Comparison of ENCODE assay signal across 14 cellular contexts in the genomic region with DNA sequence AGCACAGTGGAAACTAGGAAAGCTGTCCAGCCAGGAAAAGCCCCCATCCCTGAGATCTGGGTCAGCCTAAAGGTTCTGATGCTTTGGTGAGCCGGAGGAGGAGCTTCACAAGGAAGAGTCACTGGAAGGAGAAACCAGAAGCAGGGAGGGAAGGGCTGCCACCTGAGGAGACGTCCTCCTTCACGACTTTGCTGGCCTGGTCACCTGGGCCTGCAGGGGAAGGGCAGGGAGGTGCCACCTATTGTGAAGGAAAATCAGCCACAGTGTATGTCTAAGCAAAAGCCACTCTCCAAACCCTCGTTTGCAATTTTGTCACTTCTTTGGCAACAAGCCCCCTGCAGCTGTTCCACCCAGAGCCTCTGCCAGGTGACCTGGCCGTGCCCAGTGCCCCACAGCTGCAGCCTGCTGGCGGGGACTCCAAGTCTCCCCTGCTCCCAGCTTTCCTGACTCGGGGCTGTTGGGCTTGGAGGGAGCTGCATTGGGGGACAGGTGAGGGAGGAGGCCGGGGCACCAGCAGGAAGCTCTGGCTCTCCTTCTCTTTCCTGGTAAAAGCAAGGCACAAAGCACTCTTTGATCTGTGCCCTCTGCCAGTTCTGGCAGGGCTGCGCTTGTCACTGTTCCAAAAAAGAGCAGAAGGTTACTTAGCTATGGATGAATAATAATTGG.
DNase-seq lines count a peak whose midpoint lies in the region; ATAC-seq and TF ChIP-seq lines count a peak whose summit lies in the region.
"Had no signal": no experiment of that assay in that cellular context is flagged by ENCODE, and none has a peak within 500 bp of the region (broad histone marks: within the 10 kb centered on the region; RNA-seq: fewer than 3 reads in every experiment).

No MANE protein-coding gene starts in this region.

- H3K4me3 Mint-ChIP-seq in activated naive CD4-positive, alpha-beta T cell treated with anti-CD3 and anti-CD28 coated beads, Interleukin-2, amount 10 ng/mL, durations not matched to agents 7 days and 5 days, result no peak overlapping the region

- no peak for TF ChIP-seq POLR2A in suprapubic skin (IDR thresholded peaks at IDR 0.05)

- H3K27ac Mint-ChIP-seq in activated naive CD4-positive, alpha-beta T cell treated with anti-CD3 and anti-CD28 coated beads, Interleukin-2, amount 10 ng/mL, durations not matched to agents 7 days and 5 days, result no peak overlapping the region
- H3K27ac Mint-ChIP-seq: activated T-helper 2 cell treated with anti-CD3 and anti-CD28 coated beads, Interferon-gamma antibody, Interleukin-2, Interleukin-4, amounts not matched to agents 10 μg/mL and 5 μg/mL and 100 μg/mL, durations not matched to agents 14 hours and 24 hours and 36 hours had no signal

- H3K9me3 ChIP-seq in suprapubic skin, result no peaks in the 10 kb centered on the region
- H3K9me3 ChIP-seq: Peyer's patch had no signal

- 22% methylated on average over 9 of the region's 9 CpGs for WGBS in suprapubic skin

- H3K4me3 ChIP-seq in suprapubic skin, result no peak overlapping the region
- H3K4me3 ChIP-seq: lung, Peyer's patch had no signal

- TF ChIP-seq CTCF in suprapubic skin (IDR thresholded peaks at IDR 0.05), result no peak

- H3K36me3 Mint-ChIP-seq in activated naive CD4-positive, alpha-beta T cell treated with anti-CD3 and anti-CD28 coated beads, Interleukin-2, amount 10 ng/mL, durations not matched to agents 7 days and 5 days, result peaks cover 6% of the 10 kb centered on the region

- H3K27me3 Mint-ChIP-seq in activated naive CD4-positive, alpha-beta T cell treated with anti-CD3 and anti-CD28 coated beads, Interleukin-2, amount 10 ng/mL, durations not matched to agents 7 days and 5 days, result peaks cover 47% of the 10 kb centered on the region

- CTCF ChIA-PET in activated naive CD4-positive, alpha-beta T cell treated with anti-CD3 and anti-CD28 coated beads, Interleukin-2, amount 10 ng/mL, durations not matched to agents 7 days and 5 days (lab: Charles Lee), result interaction anchor here (1.4 kb wide), 1 partner anchor 8 kb away, joined by 4 read pairs; no protein-coding TSS in a partner anchor

- no peaks in the 10 kb centered on the region for H3K27me3 ChIP-seq in suprapubic skin
- H3K27me3 ChIP-seq: Peyer's patch had no signal

- DNase-seq in NCI-H510A treated with DMSO at 0.1 percent for 48 hours (lab: John Stamatoyannopoulos, UW), result peak; percentile 41
- DNase-seq in NCI-H510A (lab: John Stamatoyannopoulos, UW), result no peak
- DNase-seq in NCI-H345 treated with DMSO at 0.1 percent for 48 hours (lab: John Stamatoyannopoulos, UW; ENCODE audit: unreplicated experiment), result peak; percentile 45
- no peak for DNase-seq in suprapubic skin (ENCODE audit: low spot score in 2 of 2)
- no peak for DNase-seq in GDM1 (lab: John Stamatoyannopoulos, UW)
- no peak for DNase-seq in activated naive CD4-positive, alpha-beta T cell treated with anti-CD3 and anti-CD28 coated beads, Interleukin-2, amount 10 ng/mL, durations not matched to agents 7 days and 5 days
- DNase-seq in NCI-H128 (lab: John Stamatoyannopoulos, UW; ENCODE audit: unreplicated experiment), result no peak
- DNase-seq: IMR-90, NCI-H146, Peyer's patch, T-helper 2 cell had no signal

- peaks cover 3% of the 10 kb centered on the region for H3K9me3 Mint-ChIP-seq in activated naive CD4-positive, alpha-beta T cell treated with anti-CD3 and anti-CD28 coated beads, Interleukin-2, amount 10 ng/mL, durations not matched to agents 7 days and 5 days
- H3K9me3 Mint-ChIP-seq: activated T-helper 2 cell treated with anti-CD3 and anti-CD28 coated beads, Interferon-gamma antibody, Interleukin-2, Interleukin-4, amounts not matched to agents 10 μg/mL and 5 μg/mL and 100 μg/mL, durations not matched to agents 14 hours and 24 hours and 36 hours had no signal

- TF ChIP-seq EP300 in suprapubic skin (IDR thresholded peaks at IDR 0.05), result no peak

- H3K4me1 Mint-ChIP-seq in activated naive CD4-positive, alpha-beta T cell treated with anti-CD3 and anti-CD28 coated beads, Interleukin-2, amount 10 ng/mL, durations not matched to agents 7 days and 5 days, result peaks cover 22% of the 10 kb centered on the region

- peak; percentile 52 for ATAC-seq in esophagus mucosa

- H3K27ac ChIP-seq in suprapubic skin, result peak overlapping the region; percentile 76
- H3K27ac ChIP-seq: Peyer's patch had no signal

- H3K36me3 ChIP-seq in suprapubic skin, result no peaks in the 10 kb centered on the region
- H3K36me3 ChIP-seq: Peyer's patch had no signal

- peaks cover 15% of the 10 kb centered on the region for H3K4me1 ChIP-seq in suprapubic skin
- H3K4me1 ChIP-seq: Peyer's patch had no signal

Comparison
In these comparisons a context has a peak if more than half of its experiments do, and no peak if none do; other contexts are left out.
1. DNase-seq: peak in NCI-H510A treated with DMSO at 0.1 percent for 48 hours (single experiment) and NCI-H345 treated with DMSO at 0.1 percent for 48 hours (single experiment); none in NCI-H510A (single experiment), suprapubic skin (0 of 2), GDM1 (single experiment), activated naive CD4-positive, alpha-beta T cell treated with anti-CD3 and anti-CD28 coated beads, Interleukin-2, amount 10 ng/mL, durations not matched to agents 7 days and 5 days (single experiment) and NCI-H128 (single experiment).